In genomic region chr20:44471481-44471882, GRCh38 we compare ENCODE assay signal across 13 cellular contexts. TPM values are rescaled to one million over a fixed set of nuclear protein-coding genes. Genes with fewer than 3 reads are reported as not detected.
DNase-seq lines count a peak whose midpoint lies in the region; ATAC-seq and TF ChIP-seq lines count a peak whose summit lies in the region.
"Had no signal": no experiment of that assay in that cellular context is flagged by ENCODE, and none has a peak within 500 bp of the region (broad histone marks: within the 10 kb centered on the region; RNA-seq: fewer than 3 reads in every experiment).

No MANE protein-coding gene starts in this region.

- in situ Hi-C loops in brain microvascular endothelial cell (cut with HindIII; ENCODE audit: low pct_ligation_motif_present, low sequenced_read_pairs) = no loop called here

- no peak overlapping the region for H2BK12ac ChIP-seq in mesenchymal stem cell (ENCODE audit: low read length in 2 of 2)

- H3K4ac ChIP-seq in mesenchymal stem cell (ENCODE audit: low read depth in 1 of 2, low read length in 2 of 2) = no peak overlapping the region

- no peak overlapping the region for H3K23ac ChIP-seq in mesenchymal stem cell (ENCODE audit: low read length in 2 of 2)

- no peak overlapping the region for H2BK120ac ChIP-seq in mesenchymal stem cell (ENCODE audit: low read depth, low read length)

- no peak overlapping the region for H4K8ac ChIP-seq in mesenchymal stem cell (ENCODE audit: low read length)

- no peak overlapping the region for H2BK5ac ChIP-seq in mesenchymal stem cell (ENCODE audit: low read depth, low read length, poor library complexity, severe bottlenecking)

- H2AK5ac ChIP-seq in mesenchymal stem cell (ENCODE audit: low read length, severe bottlenecking) = no peak overlapping the region

- H2AFZ ChIP-seq in mesenchymal stem cell (ENCODE audit: low read depth, low read length) = no peak overlapping the region

- peaks cover 8% of the 10 kb centered on the region for H3K79me1 ChIP-seq in mesenchymal stem cell (replicated peaks; ENCODE audit: low read length, poor library complexity, severe bottlenecking)

- H3K27me3 ChIP-seq in BE2C = no peaks in the 10 kb centered on the region
- no peaks in the 10 kb centered on the region for H3K27me3 ChIP-seq in brain microvascular endothelial cell (replicated peaks)
- H3K27me3 ChIP-seq in mesenchymal stem cell (ENCODE audit: control insufficient read depth in 1 of 2, insufficient read depth in 1 of 2, low read length in 2 of 2) = no peaks in the 10 kb centered on the region
- no peaks in the 10 kb centered on the region for H3K27me3 ChIP-seq in H7 (ENCODE audit: control insufficient read depth, insufficient read depth, low read length)

- H3K27ac ChIP-seq in brain microvascular endothelial cell (no peak overlapping the region), mesenchymal stem cell (ENCODE audit: low read length, poor library complexity, severe bottlenecking) (no peak overlapping the region)

- TF ChIP-seq CTCF in BE2C (IDR thresholded peaks at IDR 0.05; ENCODE audit: low read depth, low read length) (peak; percentile 65), brain microvascular endothelial cell (IDR thresholded peaks at IDR 0.05; ENCODE audit: low read depth, low read length, missing control alignments) (peak; percentile 61)

- no peak overlapping the region for H3K14ac ChIP-seq in mesenchymal stem cell (ENCODE audit: low read length in 2 of 2)

- TF ChIP-seq EP300 in Ishikawa (IDR thresholded peaks at IDR 0.05; ENCODE audit: borderline replicate concordance) = no peak

- H3K18ac ChIP-seq in mesenchymal stem cell (ENCODE audit: low read depth in 1 of 2, low read length in 2 of 2) = peak overlapping the region in 1 of 2 experiments; percentile 30

- ATAC-seq in HG02870 (IDR thresholded peaks at IDR 0.05; ENCODE audit: unreplicated experiment) = no peak
- ATAC-seq: naive thymus-derived CD4-positive, alpha-beta T cell had no signal

- no peak overlapping the region for H2BK15ac ChIP-seq in mesenchymal stem cell (ENCODE audit: low read depth, poor library complexity, severe bottlenecking)

- WGBS in mesenchymal stem cell = 81% methylated on average over 2 of the region's 2 CpGs

- peak; percentile 56 for TF ChIP-seq RAD21 in Ishikawa (IDR thresholded peaks at IDR 0.05; ENCODE audit: low read depth)

- H3K4me3 ChIP-seq in BE2C (ENCODE audit: low read depth, low read length) = no peak overlapping the region
- H3K4me3 ChIP-seq in brain microvascular endothelial cell (ENCODE audit: low read depth, low read length) = no peak overlapping the region
- H3K4me3 ChIP-seq in mesenchymal stem cell (ENCODE audit: insufficient read depth in 1 of 2, low read depth in 1 of 2, low read length in 2 of 2) = no peak overlapping the region
- H3K4me3 ChIP-seq in H7 (ENCODE audit: insufficient read depth, low read depth, low read length) = no peak overlapping the region

- H3K36me3 ChIP-seq in BE2C = no peaks in the 10 kb centered on the region
- no peaks in the 10 kb centered on the region for H3K36me3 ChIP-seq in brain microvascular endothelial cell (replicated peaks)
- no peaks in the 10 kb centered on the region for H3K36me3 ChIP-seq in mesenchymal stem cell (ENCODE audit: control insufficient read depth in 1 of 2, insufficient read depth in 2 of 2, low read depth in 1 of 2, low read length in 2 of 2)
- no peaks in the 10 kb centered on the region for H3K36me3 ChIP-seq in H7 (replicated peaks; ENCODE audit: control insufficient read depth, insufficient read depth, low read length)

- H4K91ac ChIP-seq in mesenchymal stem cell (ENCODE audit: low read length) = no peak overlapping the region

- no peak overlapping the region for H3K4me2 ChIP-seq in mesenchymal stem cell (ENCODE audit: low read length, poor library complexity, severe bottlenecking)

- H3K9me3 ChIP-seq in BE2C = no peaks in the 10 kb centered on the region
- H3K9me3 ChIP-seq in mesenchymal stem cell (ENCODE audit: control insufficient read depth, low read length) = no peaks in the 10 kb centered on the region

- H3K4me1 ChIP-seq in BE2C (no peaks in the 10 kb centered on the region), mesenchymal stem cell (ENCODE audit: control insufficient read depth, insufficient read depth, low read depth, low read length) (peaks cover 4% of the 10 kb centered on the region)

- DNase-seq in BE2C (no peak), brain microvascular endothelial cell (no peak), mesenchymal stem cell (peak; percentile 43), iPS-NIHi7 (ENCODE audit: extremely low spot score) (no peak), H7 (no peak), putamen (ENCODE audit: low spot score) (no peak)
- DNase-seq: activated CD4-positive, alpha-beta T cell treated with anti-CD3 and anti-CD28 coated beads, Interleukin-2, amount 50 U/mL, for 1 hour; effector memory CD4-positive, alpha-beta T cell; naive thymus-derived CD4-positive, alpha-beta T cell; NCI-H1436 treated with DMSO at 0.1 percent for 48 hours; stimulated activated naive CD4-positive, alpha-beta T cell had no signal

- H3K9ac ChIP-seq in mesenchymal stem cell (ENCODE audit: low read length) = no peak overlapping the region

TF ChIP-seq in Ishikawa, 13 proteins besides CTCF, POLR2A, EP300 and RAD21:
- TF ChIP-seq TCF12 (IDR thresholded peaks at IDR 0.05; ENCODE audit: low read depth) = no peak
- TF ChIP-seq CREB1 (IDR thresholded peaks at IDR 0.05; ENCODE audit: low read depth) = no peak
- no peak for TF ChIP-seq TEAD4 (IDR thresholded peaks at IDR 0.05)
- no peak for TF ChIP-seq CEBPB (IDR thresholded peaks at IDR 0.05)
- no peak for TF ChIP-seq ZBTB7A (IDR thresholded peaks at IDR 0.05; ENCODE audit: low read depth)
- TF ChIP-seq REST (IDR thresholded peaks at IDR 0.05; ENCODE audit: low read depth) = no peak
- TF ChIP-seq FOXM1 (IDR thresholded peaks at IDR 0.05; ENCODE audit: borderline replicate concordance, low read depth) = no peak
- TF ChIP-seq MAX (IDR thresholded peaks at IDR 0.05) = no peak
- no peak for TF ChIP-seq EGR1 (IDR thresholded peaks at IDR 0.05)
- no peak for TF ChIP-seq USF1 (IDR thresholded peaks at IDR 0.05)
- no peak for TF ChIP-seq NFIC (IDR thresholded peaks at IDR 0.05)
- TF ChIP-seq TAF1 (IDR thresholded peaks at IDR 0.05; ENCODE audit: low read depth) = no peak
- no peak for TF ChIP-seq YY1 (IDR thresholded peaks at IDR 0.05; ENCODE audit: low read depth)

RNA-seq across cellular contexts. Expression of gene TTPAL, which starts 4.2 kb away (rescaled TPM):
- 7.3 TPM for polyA plus RNA-seq in BE2C (2012; ENCODE audit: insufficient read depth, insufficient read length, low read depth)
- 9.3 TPM for polyA plus RNA-seq in mesenchymal stem cell (2013, experiment 1 of 2)
- 10.5 TPM for polyA plus RNA-seq in mesenchymal stem cell (2013, experiment 2 of 2)
- 3.6 TPM in 2 replicates for total RNA-seq in H7 (2014; rRNA removed; shearing (Covaris generic))

RNA-seq across cellular contexts. Expression of gene SERINC3, which starts 50.4 kb away (rescaled TPM):
- 76.5 TPM for polyA plus RNA-seq in BE2C (2012; ENCODE audit: insufficient read depth, insufficient read length, low read depth)
- 154 TPM for polyA plus RNA-seq in mesenchymal stem cell (2013, experiment 1 of 2)
- polyA plus RNA-seq in mesenchymal stem cell (2013, experiment 2 of 2) = 162 TPM
- 36.7 and 46.4 TPM in 2 replicates for total RNA-seq in H7 (2014; rRNA removed; shearing (Covaris generic))
